In genomic region chr3:188270423-188270972, GRCh38 we compare ENCODE assay signal across 9 cellular contexts.
A peak's percentile ranks its signal among the peaks of the same experiment; 100 is the strongest.
DNase-seq lines count a peak whose midpoint lies in the region; ATAC-seq and TF ChIP-seq lines count a peak whose summit lies in the region.
"Had no signal": no experiment of that assay in that cellular context is flagged by ENCODE, and none has a peak within 500 bp of the region (broad histone marks: within the 10 kb centered on the region; RNA-seq: fewer than 3 reads in every experiment).

No MANE protein-coding gene starts in this region.

- H3K36me3 ChIP-seq in colonic mucosa (no peaks in the 10 kb centered on the region), aorta (ENCODE audit: control insufficient read depth in 1 of 2, insufficient read depth in 2 of 2, low read length in 1 of 2) (no peaks in the 10 kb centered on the region)

- WGBS in aorta, 2 donors = 2 to 5% methylated on average over 3 of the region's 3 CpGs

- ATAC-seq in Right ventricle myocardium superior (ENCODE audit: poor library complexity) = peak; percentile 26
- ATAC-seq in Right ventricle myocardium inferior = no peak
- ATAC-seq in memory B cell (ENCODE audit: low read depth) = peak; percentile 38
- ATAC-seq in aorta (ENCODE audit: low FRiP score) = peak; percentile 73
- ATAC-seq in HG03457 (IDR thresholded peaks at IDR 0.05; ENCODE audit: unreplicated experiment) = no peak
- ATAC-seq in HG03460 (IDR thresholded peaks at IDR 0.05; ENCODE audit: unreplicated experiment) = no peak

- no peak overlapping the region for H3K9ac ChIP-seq in colonic mucosa (ENCODE audit: low read depth in 2 of 2, low read length in 2 of 2)
- H3K9ac ChIP-seq: BLaER1 treated with 17β-estradiol and CSF1 and Interleukin-3, amounts not matched to agents 10 nM and 100 nM had no signal

- peak overlapping the region; percentile 30 for H3K4me3 Mint-ChIP-seq in memory B cell

- peak overlapping the region; percentile 12 for H3K27ac Mint-ChIP-seq in memory B cell

- no peaks in the 10 kb centered on the region for H3K9me3 ChIP-seq in colonic mucosa
- no peaks in the 10 kb centered on the region for H3K9me3 ChIP-seq in aorta (ENCODE audit: control insufficient read depth, low read length)
- H3K9me3 ChIP-seq: BLaER1 treated with 17β-estradiol and CSF1 and Interleukin-3, amounts not matched to agents 10 nM and 100 nM had no signal

- TF ChIP-seq CTCF in colonic mucosa (IDR thresholded peaks at IDR 0.05) = no peak

- intact Hi-C loops in Right ventricle myocardium superior (cut with DNase I) (loop anchor here (10.0 kb wide), 1 partner anchor 526 kb away; the partner anchor contains the start of gene BCL6), Right ventricle myocardium inferior (cut with DNase I) (loop anchor here (5.0 kb wide), 2 partner anchors 72 to 113 kb away; no protein-coding TSS in a partner anchor), colonic mucosa (cut with DNase I) (loop anchor here (10.0 kb wide), 1 partner anchor 526 kb away; the partner anchor contains the start of gene BCL6), aorta (cut with DNase I) (no loop called here)

- no peaks in the 10 kb centered on the region for H3K27me3 ChIP-seq in colonic mucosa
- H3K27me3 ChIP-seq in aorta (ENCODE audit: control insufficient read depth in 1 of 2, insufficient read depth in 2 of 2, low read length in 1 of 2) = no peaks in the 10 kb centered on the region
- H3K27me3 ChIP-seq: BLaER1 treated with 17β-estradiol and CSF1 and Interleukin-3, amounts not matched to agents 10 nM and 100 nM had no signal

- H3K9me3 Mint-ChIP-seq in memory B cell = no peaks in the 10 kb centered on the region

- H3K4me1 Mint-ChIP-seq in memory B cell = peaks cover 23% of the 10 kb centered on the region

- H3K36me3 Mint-ChIP-seq in memory B cell = peaks cover 2% of the 10 kb centered on the region

- H3K4me3 ChIP-seq in colonic mucosa (no peak overlapping the region), aorta (ENCODE audit: low read length in 2 of 2) (no peak overlapping the region)
- H3K4me3 ChIP-seq: BLaER1 treated with 17β-estradiol and CSF1 and Interleukin-3, amounts not matched to agents 10 nM and 100 nM had no signal

- no peaks in the 10 kb centered on the region for H3K27me3 Mint-ChIP-seq in memory B cell

- DNase-seq in Right ventricle myocardium superior = no peak
- no peak for DNase-seq in Right ventricle myocardium inferior (ENCODE audit: missing footprints)
- no peak for DNase-seq in colonic mucosa
- DNase-seq in memory B cell (ENCODE audit: low spot score in 2 of 2) = no peak
- no peak for DNase-seq in aorta
- DNase-seq in stimulated activated CD4-positive, alpha-beta T cell treated with anti-CD3 and anti-CD28 coated beads, Interleukin-15, amount 100 ng/mL, for 24 hours = no peak

- peaks cover 6% of the 10 kb centered on the region for H3K4me1 ChIP-seq in colonic mucosa
- H3K4me1 ChIP-seq in aorta (ENCODE audit: control insufficient read depth in 1 of 2, insufficient read depth in 2 of 2, low read length in 2 of 2) = peaks cover 13 to 34% of the 10 kb centered on the region in 2 donors

- H3K27ac ChIP-seq in colonic mucosa (peak overlapping the region; percentile 44), aorta (ENCODE audit: low read depth in 1 of 2, low read length in 2 of 2) (peak overlapping the region; percentile 92 to 99)

Comparison
In these comparisons a context has a peak if more than half of its experiments do, and no peak if none do; other contexts are left out.
1. ATAC-seq: peak in Right ventricle myocardium superior (single experiment), memory B cell (single experiment) and aorta (single experiment); none in Right ventricle myocardium inferior (single experiment), HG03457 (single experiment) and HG03460 (single experiment).
2. intact Hi-C loops: an anchor here in Right ventricle myocardium superior (10.0 kb wide), Right ventricle myocardium inferior (5.0 kb wide) and colonic mucosa (10.0 kb wide); none called in aorta.